ENCODE assay signal across 8 cellular contexts in genomic region chr3:52021869-52022268, GRCh38. TPM values are rescaled to one million over a fixed set of nuclear protein-coding genes. Genes with fewer than 3 reads are reported as not detected.
DNase-seq lines count a peak whose midpoint lies in the region; ATAC-seq, FAIRE-seq and TF ChIP-seq lines count a peak whose summit lies in the region.
"Had no signal": no experiment of that assay in that cellular context is flagged by ENCODE, and none has a peak within 500 bp of the region (broad histone marks: within the 10 kb centered on the region; RNA-seq: fewer than 3 reads in every experiment).

No MANE protein-coding gene starts in this region.

- H3K36me3 ChIP-seq in cardiac muscle cell (no peaks in the 10 kb centered on the region), stomach (no peaks in the 10 kb centered on the region), PC-3 (ENCODE audit: low read depth, low read length) (no peaks in the 10 kb centered on the region)

- H3K4me3 ChIP-seq in cardiac muscle cell, result no peak overlapping the region
- H3K4me3 ChIP-seq in stomach, result no peak overlapping the region
- H3K4me3 ChIP-seq in PC-3 (ENCODE audit: low read length), result no peak overlapping the region

- no peaks in the 10 kb centered on the region for H3K79me2 ChIP-seq in PC-3 (ENCODE audit: low read length)

- TF ChIP-seq CTCF in RWPE1 (conservative IDR thresholded peaks at IDR 0.05; ENCODE audit: low read depth), result no peak
- TF ChIP-seq CTCF in cardiac muscle cell (IDR thresholded peaks at IDR 0.05; ENCODE audit: low read depth, low read length), result no peak
- TF ChIP-seq CTCF in stomach (IDR thresholded peaks at IDR 0.05), result no peak
- TF ChIP-seq CTCF in PC-3 (conservative IDR thresholded peaks at IDR 0.05; ENCODE audit: low read depth, low read length), result no peak

- POLR2A ChIA-PET in RWPE1 (lab: Yijun Ruan, JAX; ENCODE audit: low non-redundant PET) (no interaction called here), PC-3 (lab: Charles Lee; ENCODE audit: unreplicated experiment) (no interaction called here)

- H3K27ac ChIP-seq in RWPE1 (peak overlapping the region; percentile 34), cardiac muscle cell (peak overlapping the region; percentile 98), stomach (peak overlapping the region in 3 of 5 donors; percentile 4 to 40 (median 26)), PC-3 (ENCODE audit: low read length) (no peak overlapping the region)

- 60 to 93% (median 83%) methylated on average over 1 to 5 of the region's 5 CpGs for WGBS in stomach, 5 donors

- TF ChIP-seq POLR2A in stomach (IDR thresholded peaks at IDR 0.05), result no peak

- H3K9me3 ChIP-seq in cardiac muscle cell (ENCODE audit: low read depth) (no peaks in the 10 kb centered on the region), stomach (no peaks in the 10 kb centered on the region), PC-3 (ENCODE audit: low read length) (no peaks in the 10 kb centered on the region)

- H4K20me1 ChIP-seq in PC-3 (ENCODE audit: low read length), result no peaks in the 10 kb centered on the region

- no peak for TF ChIP-seq EP300 in stomach (IDR thresholded peaks at IDR 0.05)

- FAIRE-seq in frontal cortex (lab: Jason Lieb, UNC), result no peak

- DNase-seq in NCI-H146 (lab: John Stamatoyannopoulos, UW), result peak; percentile 59
- DNase-seq in RWPE1 (ENCODE audit: low spot score), result no peak
- peak in 1 of 2 donors; percentile 84 for DNase-seq in cardiac muscle cell (ENCODE audit: low read depth in 1 of 2, low spot score in 1 of 2)
- no peak for DNase-seq in stomach
- no peak for DNase-seq in frontal cortex (ENCODE audit: low spot score in 2 of 2)
- no peak for DNase-seq in PC-3
- DNase-seq: activated gamma-delta T cell had no signal

- CTCF ChIA-PET in RWPE1 (lab: Yijun Ruan, JAX) (interaction anchor here (0.8 kb wide), 1 partner anchor 17 kb away, joined by 3 read pairs; no protein-coding TSS in a partner anchor), PC-3 (lab: Charles Lee) (no interaction called here)

- ATAC-seq in GM18511 (IDR thresholded peaks at IDR 0.05; ENCODE audit: unreplicated experiment), result no peak
- no peak for ATAC-seq in PC-3

- no peaks in the 10 kb centered on the region for H3F3A ChIP-seq in PC-3 (ENCODE audit: low read length, unreplicated experiment)

- no peak overlapping the region for H2AFZ ChIP-seq in PC-3 (ENCODE audit: low read length)

- H3K4me1 ChIP-seq in cardiac muscle cell (ENCODE audit: low read depth), result peaks cover 83% of the 10 kb centered on the region
- peaks cover 0 to 25% (median 2%) of the 10 kb centered on the region in 4 donors for H3K4me1 ChIP-seq in stomach
- no peaks in the 10 kb centered on the region for H3K4me1 ChIP-seq in PC-3 (ENCODE audit: insufficient read depth, low read length)

- no peak overlapping the region for H3K4me2 ChIP-seq in PC-3 (ENCODE audit: low read length)

- intact Hi-C loops in stomach (cut with DNase I; ENCODE audit: low total_unique reads) (no loop called here), PC-3 (cut with micrococcal nuclease) (no loop called here)

- H3K9me2 ChIP-seq in PC-3 (replicated peaks; ENCODE audit: low read length), result no peaks in the 10 kb centered on the region

- H3K9ac ChIP-seq in PC-3 (ENCODE audit: low read length), result no peak overlapping the region

- H3K27me3 ChIP-seq in cardiac muscle cell, result no peaks in the 10 kb centered on the region
- H3K27me3 ChIP-seq in stomach, result no peaks in the 10 kb centered on the region
- H3K27me3 ChIP-seq in PC-3 (ENCODE audit: low read length), result no peaks in the 10 kb centered on the region

- no TSS peak for BruUV-seq in PC-3 (replicated peaks; lab: Mats Ljungman, UMichigan)

RNA-seq across cellular contexts. Expression of gene RPL29, which starts 26.2 kb away (rescaled TPM):
- total RNA-seq in cardiac muscle cell (1,533 and 1,673 TPM in 2 replicates), stomach (1,000 to 10,000 TPM in 1 of 5 donors, 100 to 1,000 TPM in 4; 144 to 1,657 (median 865) TPM), frontal cortex (852 TPM), PC-3 (2014; rRNA removed) (1,539 and 1,807 TPM in 2 replicates)
- polyA plus RNA-seq in cardiac muscle cell (844 and 941 TPM in 2 replicates), stomach (1,000 to 10,000 TPM; 2,501 to 3,071 (median 2,933) TPM)

RNA-seq across cellular contexts. Expression of gene DUSP7, which starts 34.5 kb away (rescaled TPM):
- 32.2 and 39.5 TPM in 2 replicates for total RNA-seq in cardiac muscle cell
- 7.1 and 13.1 TPM in 2 replicates for polyA plus RNA-seq in cardiac muscle cell
- 10 to 100 TPM in 1 of 5 donors, 1 to 10 TPM in 3, under 1 TPM in 1; 0.58 to 23.7 (median 4.6) TPM for total RNA-seq in stomach
- polyA plus RNA-seq in stomach, result 10 to 100 TPM in 1 of 3 donors, 1 to 10 TPM in 2; 4.9 to 11.2 (median 5.1) TPM
- total RNA-seq in frontal cortex, result 8.6 TPM
- total RNA-seq in PC-3 (2014; rRNA removed), result 40.9 and 51.1 TPM in 2 replicates

RNA-seq across cellular contexts. Expression of gene ACY1, which starts 38.5 kb away (rescaled TPM):
- total RNA-seq in cardiac muscle cell (87.7 and 99.7 TPM in 2 replicates), stomach (10 to 100 TPM in 3 of 5 donors, 1 to 10 TPM in 1, not detected in 1; 8.0 to 42.6 (median 31.5) TPM), frontal cortex (3.3 TPM), PC-3 (2014; rRNA removed) (71.3 and 113 TPM in 2 replicates)
- polyA plus RNA-seq in cardiac muscle cell (116 and 125 TPM in 2 replicates), stomach (10 to 100 TPM; 32.9 to 60.6 (median 41.9) TPM)

RNA-seq across cellular contexts. Expression of gene ABHD14A, which starts 47.0 kb away (rescaled TPM):
- total RNA-seq in cardiac muscle cell, result 56.5 and 105 TPM in 2 replicates
- polyA plus RNA-seq in cardiac muscle cell, result 95.9 and 104 TPM in 2 replicates
- total RNA-seq in stomach, result 10 to 100 TPM in 2 of 5 donors, 1 to 10 TPM in 1, not detected in 2; 7.0 to 17.0 (median 14.5) TPM
- polyA plus RNA-seq in stomach, result 10 to 100 TPM; 12.2 to 20.8 (median 16.3) TPM
- total RNA-seq in frontal cortex, result 22.8 TPM
- total RNA-seq in PC-3 (2014; rRNA removed), result 22.1 and 23.4 TPM in 2 replicates

RNA-seq across cellular contexts. Expression of gene ABHD14B, which starts 48.0 kb away (rescaled TPM):
- total RNA-seq in cardiac muscle cell (19.8 and 27.8 TPM in 2 replicates), stomach (10 to 100 TPM in 4 of 5 donors, 1 to 10 TPM in 1; 2.9 to 67.4 (median 28.4) TPM), frontal cortex (1.6 TPM), PC-3 (2014; rRNA removed) (49.6 and 53.8 TPM in 2 replicates)
- polyA plus RNA-seq in cardiac muscle cell (23.3 and 29.9 TPM in 2 replicates), stomach (10 to 100 TPM; 48.1 to 82.9 (median 57.3) TPM)
